11 cellular contexts compared by ENCODE assay signal in the genomic region with DNA sequence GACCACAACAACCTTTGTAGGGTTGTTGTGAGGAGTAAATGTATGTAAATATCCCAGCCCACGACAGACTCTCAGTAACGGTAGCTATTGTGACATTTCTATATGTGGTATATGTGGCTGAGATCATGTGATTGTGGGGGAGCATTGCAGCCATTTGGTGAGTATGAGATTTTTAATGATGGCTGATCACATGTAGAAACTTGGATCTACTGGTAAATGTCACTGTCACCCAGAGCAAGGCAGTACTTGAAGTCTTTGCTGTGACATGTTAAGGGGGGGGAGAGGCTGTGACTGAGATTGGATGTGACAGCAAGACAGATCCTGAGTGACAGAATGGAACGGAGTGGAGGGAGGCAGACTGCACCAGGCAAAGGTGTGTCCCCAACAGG. TPM values are rescaled to one million over a fixed set of nuclear protein-coding genes. Genes with fewer than 3 reads are reported as not detected.
DNase-seq lines count a peak whose midpoint lies in the region; ATAC-seq, FAIRE-seq and TF ChIP-seq lines count a peak whose summit lies in the region.
"Had no signal": no experiment of that assay in that cellular context is flagged by ENCODE, and none has a peak within 500 bp of the region (broad histone marks: within the 10 kb centered on the region; RNA-seq: fewer than 3 reads in every experiment).

No MANE protein-coding gene starts in this region.

- peaks cover 0 to 2% of the 10 kb centered on the region in 2 donors for H3K36me3 Mint-ChIP-seq in activated T-cell treated with anti-CD3 and anti-CD28 coated beads, Interleukin-2, amount 50 U/mL, for 72 hours (ENCODE audit: insufficient read depth in 2 of 2)
- peaks cover 38% of the 10 kb centered on the region for H3K36me3 Mint-ChIP-seq in activated T-helper 2 cell treated with anti-CD3 and anti-CD28 coated beads, Interferon-gamma antibody, Interleukin-2, Interleukin-4, amounts not matched to agents 10 μg/mL and 5 μg/mL and 100 μg/mL, durations not matched to agents 14 hours and 24 hours and 36 hours (ENCODE audit: low read depth)

- TF ChIP-seq CTCF in MM.1S (IDR thresholded peaks at IDR 0.05; ENCODE audit: low read length), result no peak

- no peaks in the 10 kb centered on the region for H3K36me3 ChIP-seq in MM.1S (replicated peaks; ENCODE audit: insufficient read depth, low read length)

- peaks cover 40% of the 10 kb centered on the region for H3K4me1 Mint-ChIP-seq in activated T-cell treated with anti-CD3 and anti-CD28 coated beads, Interleukin-2, amount 50 U/mL, for 72 hours (ENCODE audit: low read depth)
- H3K4me1 Mint-ChIP-seq in activated T-helper 2 cell treated with anti-CD3 and anti-CD28 coated beads, Interferon-gamma antibody, Interleukin-2, Interleukin-4, amounts not matched to agents 10 μg/mL and 5 μg/mL and 100 μg/mL, durations not matched to agents 14 hours and 24 hours and 36 hours (ENCODE audit: low read depth), result peaks cover 34% of the 10 kb centered on the region

- H3K9me2 ChIP-seq in MM.1S (replicated peaks; ENCODE audit: insufficient read depth, low read length), result no peaks in the 10 kb centered on the region

- peak overlapping the region; percentile 67 for H3K4me2 ChIP-seq in MM.1S (ENCODE audit: low read depth, low read length)
- H3K4me2 ChIP-seq: PC-9 had no signal

- peak overlapping the region; percentile 7 for H3K27ac Mint-ChIP-seq in activated T-cell treated with anti-CD3 and anti-CD28 coated beads, Interleukin-2, amount 50 U/mL, for 72 hours
- peak overlapping the region; percentile 81 for H3K27ac Mint-ChIP-seq in activated T-helper 2 cell treated with anti-CD3 and anti-CD28 coated beads, Interferon-gamma antibody, Interleukin-2, Interleukin-4, amounts not matched to agents 10 μg/mL and 5 μg/mL and 100 μg/mL, durations not matched to agents 14 hours and 24 hours and 36 hours

- peaks cover 23% of the 10 kb centered on the region for H3F3A ChIP-seq in MM.1S (ENCODE audit: insufficient read depth, low read length)

- peaks cover 27% of the 10 kb centered on the region for H3K4me1 ChIP-seq in MM.1S (ENCODE audit: low read length)

- no peaks in the 10 kb centered on the region for H3K27me3 ChIP-seq in MM.1S (replicated peaks; ENCODE audit: insufficient read depth, low read length)

- intact Hi-C loops in activated T-helper 2 cell treated with anti-CD3 and anti-CD28 coated beads, Interferon-gamma antibody, Interleukin-2, Interleukin-4, amounts not matched to agents 10 μg/mL and 5 μg/mL and 100 μg/mL, durations not matched to agents 14 hours and 24 hours and 36 hours (cut with micrococcal nuclease), result loop anchor here (1.0 to 5.0 kb wide), 2 partner anchors 19 to 42 kb away; no protein-coding TSS in a partner anchor

- H3K4me3 ChIP-seq in MM.1S (ENCODE audit: low read length), result peak overlapping the region; percentile 33
- H3K4me3 ChIP-seq: PC-9 had no signal

- peak; percentile 43 to 44 for DNase-seq in activated T-cell treated with anti-CD3 and anti-CD28 coated beads, Interleukin-2, amount 50 U/mL, for 72 hours
- DNase-seq in activated T-cell treated with anti-CD3 and anti-CD28 coated beads, Interleukin-2, amount 50 U/mL, for 48 hours, result no peak
- DNase-seq in MM.1S (peak; percentile 35), frontal cortex (ENCODE audit: low spot score in 2 of 2) (no peak), inferior parietal cortex (ENCODE audit: extremely low spot score) (no peak)
- no peak for DNase-seq in activated T-helper 2 cell treated with anti-CD3 and anti-CD28 coated beads, Interferon-gamma antibody, Interleukin-2, Interleukin-4, amounts not matched to agents 10 μg/mL and 5 μg/mL and 100 μg/mL, durations not matched to agents 14 hours and 24 hours and 36 hours (ENCODE audit: low spot score)
- DNase-seq in stimulated activated naive CD8-positive, alpha-beta T cell treated with anti-CD3 and anti-CD28 coated beads, Interleukin-15, Interleukin-2, amounts not matched to agents 100 U/mL and 50 U/mL, for 24 hours, result no peak
- DNase-seq: nucleus accumbens, PC-9 had no signal

- no peaks in the 10 kb centered on the region for H3K9me3 Mint-ChIP-seq in activated T-cell treated with anti-CD3 and anti-CD28 coated beads, Interleukin-2, amount 50 U/mL, for 72 hours
- no peaks in the 10 kb centered on the region for H3K9me3 Mint-ChIP-seq in activated T-helper 2 cell treated with anti-CD3 and anti-CD28 coated beads, Interferon-gamma antibody, Interleukin-2, Interleukin-4, amounts not matched to agents 10 μg/mL and 5 μg/mL and 100 μg/mL, durations not matched to agents 14 hours and 24 hours and 36 hours

- H3K27me3 Mint-ChIP-seq in activated T-cell treated with anti-CD3 and anti-CD28 coated beads, Interleukin-2, amount 50 U/mL, for 72 hours (ENCODE audit: low read depth), result no peaks in the 10 kb centered on the region
- H3K27me3 Mint-ChIP-seq in activated T-helper 2 cell treated with anti-CD3 and anti-CD28 coated beads, Interferon-gamma antibody, Interleukin-2, Interleukin-4, amounts not matched to agents 10 μg/mL and 5 μg/mL and 100 μg/mL, durations not matched to agents 14 hours and 24 hours and 36 hours (ENCODE audit: low read depth), result peaks cover 2% of the 10 kb centered on the region

- H3K9me3 ChIP-seq in MM.1S (replicated peaks; ENCODE audit: insufficient read depth, low read length), result no peaks in the 10 kb centered on the region

- H3K9ac ChIP-seq in MM.1S (ENCODE audit: low read length), result peak overlapping the region; percentile 46

- peak overlapping the region; percentile 76 for H3K27ac ChIP-seq in MM.1S (ENCODE audit: low read length)
- H3K27ac ChIP-seq: PC-9 had no signal

- peak overlapping the region; percentile 54 for H2AFZ ChIP-seq in MM.1S (ENCODE audit: low read length)
- H2AFZ ChIP-seq: PC-9 had no signal

- H3K4me3 Mint-ChIP-seq in activated T-cell treated with anti-CD3 and anti-CD28 coated beads, Interleukin-2, amount 50 U/mL, for 72 hours, result peak overlapping the region; percentile 59 to 70
- peak overlapping the region; percentile 10 for H3K4me3 Mint-ChIP-seq in activated T-helper 2 cell treated with anti-CD3 and anti-CD28 coated beads, Interferon-gamma antibody, Interleukin-2, Interleukin-4, amounts not matched to agents 10 μg/mL and 5 μg/mL and 100 μg/mL, durations not matched to agents 14 hours and 24 hours and 36 hours (ENCODE audit: low read depth)

- no peak for FAIRE-seq in frontal cortex (lab: Jason Lieb, UNC)

- H4K20me1 ChIP-seq in MM.1S (ENCODE audit: insufficient read depth, low read length), result no peaks in the 10 kb centered on the region

- peak; percentile 88 to 93 for ATAC-seq in activated T-cell treated with anti-CD3 and anti-CD28 coated beads, Interleukin-2, amount 50 U/mL, for 72 hours (replicated peaks in 1 of 2)
- ATAC-seq in stimulated activated naive CD8-positive, alpha-beta T cell treated with anti-CD3 and anti-CD28 coated beads, Interleukin-15, Interleukin-2, amounts not matched to agents 100 U/mL and 50 U/mL, for 24 hours, result peak; percentile 90
- no peak for ATAC-seq in GM18519 (IDR thresholded peaks at IDR 0.05; ENCODE audit: low FRiP score, unreplicated experiment)

- H3K79me2 ChIP-seq in MM.1S (ENCODE audit: low read length), result no peaks in the 10 kb centered on the region

RNA-seq across cellular contexts. Expression of a gene that starts 23.9 kb away (rescaled TPM):
- 10 to 100 TPM; 73.3 to 86.8 TPM for total RNA-seq in activated T-cell treated with anti-CD3 and anti-CD28 coated beads, Interleukin-2, amount 50 U/mL, for 72 hours
- 37.9 and 42.1 TPM in 2 replicates for total RNA-seq in activated T-helper 2 cell treated with anti-CD3 and anti-CD28 coated beads, Interferon-gamma antibody, Interleukin-2, Interleukin-4, amounts not matched to agents 10 μg/mL and 5 μg/mL and 100 μg/mL, durations not matched to agents 14 hours and 24 hours and 36 hours
- 4.9 TPM for total RNA-seq in frontal cortex

RNA-seq across cellular contexts. Expression of a gene that starts 47.9 kb away (rescaled TPM):
- 10 to 100 TPM; 13.6 to 22.5 TPM for total RNA-seq in activated T-cell treated with anti-CD3 and anti-CD28 coated beads, Interleukin-2, amount 50 U/mL, for 72 hours
- total RNA-seq in activated T-helper 2 cell treated with anti-CD3 and anti-CD28 coated beads, Interferon-gamma antibody, Interleukin-2, Interleukin-4, amounts not matched to agents 10 μg/mL and 5 μg/mL and 100 μg/mL, durations not matched to agents 14 hours and 24 hours and 36 hours, result 16.1 and 16.8 TPM in 2 replicates
- 1.2 TPM for total RNA-seq in frontal cortex

RNA-seq across cellular contexts. Expression of a gene that starts 55.0 kb away (rescaled TPM):
- 10 to 100 TPM; 14.7 to 17.4 TPM for total RNA-seq in activated T-cell treated with anti-CD3 and anti-CD28 coated beads, Interleukin-2, amount 50 U/mL, for 72 hours
- 3.8 and 4.5 TPM in 2 replicates for total RNA-seq in activated T-helper 2 cell treated with anti-CD3 and anti-CD28 coated beads, Interferon-gamma antibody, Interleukin-2, Interleukin-4, amounts not matched to agents 10 μg/mL and 5 μg/mL and 100 μg/mL, durations not matched to agents 14 hours and 24 hours and 36 hours
- total RNA-seq in frontal cortex, result not detected
- total RNA-seq: dermis microvascular lymphatic vessel endothelial cell, PC-9 had no signal

Comparison
In these comparisons a context has a peak if more than half of its experiments do, and no peak if none do; other contexts are left out.
1. DNase-seq: peak in activated T-cell treated with anti-CD3 and anti-CD28 coated beads, Interleukin-2, amount 50 U/mL, for 72 hours (2 of 2) and MM.1S (single experiment); none in activated T-cell treated with anti-CD3 and anti-CD28 coated beads, Interleukin-2, amount 50 U/mL, for 48 hours (0 of 2), activated T-helper 2 cell treated with anti-CD3 and anti-CD28 coated beads, Interferon-gamma antibody, Interleukin-2, Interleukin-4, amounts not matched to agents 10 μg/mL and 5 μg/mL and 100 μg/mL, durations not matched to agents 14 hours and 24 hours and 36 hours (single experiment), stimulated activated naive CD8-positive, alpha-beta T cell treated with anti-CD3 and anti-CD28 coated beads, Interleukin-15, Interleukin-2, amounts not matched to agents 100 U/mL and 50 U/mL, for 24 hours (single experiment), frontal cortex (0 of 2) and inferior parietal cortex (single experiment).